7 cellular contexts compared by ENCODE assay signal in genomic region chr5:61817472-61818326, GRCh38.
DNase-seq lines count a peak whose midpoint lies in the region; ATAC-seq, FAIRE-seq and TF ChIP-seq lines count a peak whose summit lies in the region.

No MANE protein-coding gene starts in this region.

- H3K36me3 ChIP-seq in PC-3 (ENCODE audit: low read depth, low read length) (no peaks in the 10 kb centered on the region), suprapubic skin (no peaks in the 10 kb centered on the region)

- H3K9me3 ChIP-seq in PC-3 (ENCODE audit: low read length) (no peaks in the 10 kb centered on the region), suprapubic skin (no peaks in the 10 kb centered on the region)

- no peak for FAIRE-seq in H54 (lab: Jason Lieb, UNC)

- no peak for TF ChIP-seq POLR2A in H54 (IDR thresholded peaks at IDR 0.05; ENCODE audit: low read depth, low read length)
- TF ChIP-seq POLR2A in suprapubic skin (IDR thresholded peaks at IDR 0.05): no peak

- no peaks in the 10 kb centered on the region for H3K9me2 ChIP-seq in PC-3 (replicated peaks; ENCODE audit: low read length)

- peaks cover 28% of the 10 kb centered on the region for H3K4me1 ChIP-seq in PC-3 (ENCODE audit: insufficient read depth, low read length)
- peaks cover 12% of the 10 kb centered on the region for H3K4me1 ChIP-seq in suprapubic skin

- no peak overlapping the region for H3K4me3 ChIP-seq in PC-3 (ENCODE audit: low read length)
- H3K4me3 ChIP-seq in fibroblast of mammary gland (ENCODE audit: control insufficient read depth, low read depth, low read length): no peak overlapping the region
- H3K4me3 ChIP-seq in suprapubic skin: no peak overlapping the region

- H3K27me3 ChIP-seq in PC-3 (ENCODE audit: low read length) (no peaks in the 10 kb centered on the region), suprapubic skin (no peaks in the 10 kb centered on the region)

- no peaks in the 10 kb centered on the region for H3K79me2 ChIP-seq in PC-3 (ENCODE audit: low read length)

- H3K4me2 ChIP-seq in PC-3 (ENCODE audit: low read length): peak overlapping the region; percentile 46

- H3K9ac ChIP-seq in PC-3 (ENCODE audit: low read length): no peak overlapping the region

- peak; percentile 64 for TF ChIP-seq CTCF in PC-3 (conservative IDR thresholded peaks at IDR 0.05; ENCODE audit: low read depth, low read length)
- TF ChIP-seq CTCF in fibroblast of mammary gland (conservative IDR thresholded peaks at IDR 0.05; ENCODE audit: control insufficient read depth, insufficient read depth, low read depth, low read length): peak; percentile 68
- TF ChIP-seq CTCF in suprapubic skin (IDR thresholded peaks at IDR 0.05): peak in 1 of 2 donors; percentile 54

- ATAC-seq in PC-3: peak; percentile 72

- intact Hi-C loops in PC-3 (cut with micrococcal nuclease): loop anchor here (2.0 kb wide), 2 partner anchors 159 to 487 kb away; no protein-coding TSS in a partner anchor

- no peak for TF ChIP-seq EP300 in suprapubic skin (IDR thresholded peaks at IDR 0.05)

- no TSS peak for BruUV-seq in PC-3 (replicated peaks; lab: Mats Ljungman, UMichigan)

- H2AFZ ChIP-seq in PC-3 (ENCODE audit: low read length): no peak overlapping the region

- no peaks in the 10 kb centered on the region for H4K20me1 ChIP-seq in PC-3 (ENCODE audit: low read length)

- peak; percentile 12 for DNase-seq in H54 (ENCODE audit: insufficient read length, low spot score)
- peak; percentile 45 for DNase-seq in PC-3
- peak; percentile 43 for DNase-seq in fibroblast of mammary gland (ENCODE audit: low read depth)
- DNase-seq in nucleus accumbens (lab: John Stamatoyannopoulos, UW): peak in 48 of 56 donors; percentile 2 to 83 (median 46)
- DNase-seq in NCI-H2107 treated with DMSO at 0.1 percent for 48 hours (lab: John Stamatoyannopoulos, UW; ENCODE audit: unreplicated experiment): no peak
- DNase-seq in suprapubic skin (ENCODE audit: low spot score in 2 of 2): no peak
- DNase-seq in activated CD4-positive, alpha-beta T cell treated with anti-CD3 and anti-CD28 coated beads, Interleukin-2, amount 50 U/mL, for 48 hours: no peak

- H3F3A ChIP-seq in PC-3 (ENCODE audit: low read length, unreplicated experiment): no peaks in the 10 kb centered on the region

- H3K27ac ChIP-seq in PC-3 (ENCODE audit: low read length) (no peak overlapping the region), suprapubic skin (no peak overlapping the region)

- POLR2A ChIA-PET in PC-3 (lab: Charles Lee; ENCODE audit: unreplicated experiment): no interaction called here

- WGBS in suprapubic skin: 13% methylated on average over 7 of the region's 7 CpGs

- CTCF ChIA-PET in PC-3 (lab: Charles Lee): no interaction called here

Comparison
In these comparisons a context has a peak if more than half of its experiments do, and no peak if none do; other contexts are left out.
1. DNase-seq: peak in H54 (single experiment), PC-3 (single experiment), fibroblast of mammary gland (single experiment) and nucleus accumbens (48 of 56); none in NCI-H2107 treated with DMSO at 0.1 percent for 48 hours (single experiment), suprapubic skin (0 of 2) and activated CD4-positive, alpha-beta T cell treated with anti-CD3 and anti-CD28 coated beads, Interleukin-2, amount 50 U/mL, for 48 hours (0 of 2).